Comparison of ENCODE assay signal across 8 cellular contexts in genomic region chr14:70013269-70013873, GRCh38.
DNase-seq lines count a peak whose midpoint lies in the region; ATAC-seq and TF ChIP-seq lines count a peak whose summit lies in the region.

No MANE protein-coding gene starts in this region.

- intact Hi-C loops in PC-3 (cut with micrococcal nuclease) (no loop called here), spleen (cut with DNase I; ENCODE audit: low total_unique reads) (no loop called here)

- no TSS peak for BruUV-seq in PC-3 (replicated peaks; lab: Mats Ljungman, UMichigan)

- H3K9me3 ChIP-seq in PC-3 (ENCODE audit: low read length) (no peaks in the 10 kb centered on the region), spleen (no peaks in the 10 kb centered on the region)

- CTCF ChIA-PET in PC-3 (lab: Charles Lee): no interaction called here

- TF ChIP-seq CTCF in GM06990 (IDR thresholded peaks at IDR 0.05; ENCODE audit: insufficient read depth, low read length, poor library complexity, severe bottlenecking): peak; percentile 96
- peak; percentile 84 for TF ChIP-seq CTCF in PC-3 (conservative IDR thresholded peaks at IDR 0.05; ENCODE audit: low read depth, low read length)
- peak; percentile 87 for TF ChIP-seq CTCF in fibroblast of mammary gland (conservative IDR thresholded peaks at IDR 0.05; ENCODE audit: control insufficient read depth, insufficient read depth, low read depth, low read length)
- peak in 8 of 11 experiments; percentile 23 to 59 (median 46) for TF ChIP-seq CTCF in spleen (IDR thresholded peaks at IDR 0.05 in 8 of 11, conservative IDR thresholded peaks at IDR 0.05 in 3 of 11)

- ATAC-seq in PC-3 (peak; percentile 34; the same call in 1 of the 2 replicates), HG02798 (IDR thresholded peaks at IDR 0.05; ENCODE audit: poor library complexity, unreplicated experiment) (no peak), GM18511 (IDR thresholded peaks at IDR 0.05; ENCODE audit: unreplicated experiment) (no peak), GM21526 (IDR thresholded peaks at IDR 0.05; ENCODE audit: low FRiP score, unreplicated experiment) (no peak)

- H3K9ac ChIP-seq in PC-3 (ENCODE audit: low read length): no peak overlapping the region

- H3K27ac ChIP-seq in PC-3 (ENCODE audit: low read length) (no peak overlapping the region), spleen (no peak overlapping the region)

- no peak for TF ChIP-seq POLR2A in spleen (IDR thresholded peaks at IDR 0.05)

- no peak overlapping the region for H2AFZ ChIP-seq in PC-3 (ENCODE audit: low read length)

- H3K4me3 ChIP-seq in GM06990 (replicated peaks; ENCODE audit: low read depth, low read length) (no peak overlapping the region), PC-3 (ENCODE audit: low read length) (no peak overlapping the region), fibroblast of mammary gland (ENCODE audit: control insufficient read depth, low read depth, low read length) (no peak overlapping the region), spleen (no peak overlapping the region)

- 69 to 86% (median 79%) methylated on average over 2 of the region's 2 CpGs for WGBS in spleen, 5 donors

- no peak overlapping the region for H3K4me2 ChIP-seq in PC-3 (ENCODE audit: low read length)

- no peaks in the 10 kb centered on the region for H3K9me2 ChIP-seq in PC-3 (replicated peaks; ENCODE audit: low read length)

- peak; percentile 11 for DNase-seq in A172 (ENCODE audit: low spot score)
- DNase-seq in GM06990 (ENCODE audit: extremely low read depth, insufficient read length): no peak
- DNase-seq in PC-3: peak; percentile 49
- DNase-seq in fibroblast of mammary gland (ENCODE audit: low read depth): peak; percentile 43
- DNase-seq in spleen: no peak

- H3F3A ChIP-seq in PC-3 (ENCODE audit: low read length, unreplicated experiment): no peaks in the 10 kb centered on the region

- H3K4me1 ChIP-seq in PC-3 (ENCODE audit: insufficient read depth, low read length) (no peaks in the 10 kb centered on the region), spleen (peaks cover 4 to 7% (median 5%) of the 10 kb centered on the region in 6 donors)

- H3K79me2 ChIP-seq in PC-3 (ENCODE audit: low read length): no peaks in the 10 kb centered on the region

- H3K36me3 ChIP-seq in GM06990 (ENCODE audit: control insufficient read depth, insufficient read depth, low read length) (no peaks in the 10 kb centered on the region), PC-3 (ENCODE audit: low read depth, low read length) (no peaks in the 10 kb centered on the region), spleen (no peaks in the 10 kb centered on the region)

- POLR2A ChIA-PET in PC-3 (lab: Charles Lee; ENCODE audit: unreplicated experiment): no interaction called here

- H3K27me3 ChIP-seq in GM06990 (replicated peaks; ENCODE audit: control insufficient read depth, insufficient read depth, low read length) (no peaks in the 10 kb centered on the region), PC-3 (ENCODE audit: low read length) (peaks cover 88% of the 10 kb centered on the region), spleen (replicated peaks in 1 of 7) (no peaks in the 10 kb centered on the region)

- no peaks in the 10 kb centered on the region for H4K20me1 ChIP-seq in PC-3 (ENCODE audit: low read length)

Comparison
In these comparisons a context has a peak if more than half of its experiments do, and no peak if none do; other contexts are left out.
1. DNase-seq: peak in A172 (single experiment), PC-3 (single experiment) and fibroblast of mammary gland (single experiment); none in GM06990 (single experiment) and spleen (single experiment).
2. CTCF ChIP-seq: peak in every context shown above with its lines; median percentile 96 in GM06990; 87 in fibroblast of mammary gland; 84 in PC-3; 46 in spleen.